In the genomic region with DNA sequence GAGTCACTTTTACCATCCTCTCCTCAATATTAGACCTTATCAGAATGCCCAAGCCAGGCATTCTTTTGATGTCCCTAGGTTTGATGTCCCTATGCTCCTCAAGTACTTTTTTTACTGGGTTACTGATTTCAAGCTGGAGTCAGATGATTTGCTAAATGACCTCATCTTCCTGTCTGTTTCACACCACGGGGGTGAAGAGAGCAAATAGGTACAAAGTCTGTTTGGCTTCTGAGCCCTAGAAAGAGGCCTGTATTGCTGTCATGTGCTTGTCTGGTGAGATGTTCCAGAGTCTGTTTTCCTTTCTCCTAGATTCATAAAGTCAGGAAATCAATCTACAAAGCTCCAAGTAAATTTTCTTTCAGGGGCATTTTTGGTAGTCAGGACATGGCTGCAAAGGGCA, we compare ENCODE assay signal across 16 cellular contexts. TPM values are rescaled to one million over a fixed set of nuclear protein-coding genes. Genes with fewer than 3 reads are reported as not detected.
DNase-seq lines count a peak whose midpoint lies in the region; ATAC-seq, FAIRE-seq and TF ChIP-seq lines count a peak whose summit lies in the region.
"Had no signal": no experiment of that assay in that cellular context is flagged by ENCODE, and none has a peak within 500 bp of the region (broad histone marks: within the 10 kb centered on the region; RNA-seq: fewer than 3 reads in every experiment).

No MANE protein-coding gene starts in this region.

- no peak overlapping the region for H3K4me2 ChIP-seq in OCI-LY3 (ENCODE audit: low read length)
- H3K4me2 ChIP-seq: BLaER1 had no signal

- H3K36me3 ChIP-seq in OCI-LY3 (replicated peaks; ENCODE audit: low read depth, low read length) (no peaks in the 10 kb centered on the region), pancreas (no peaks in the 10 kb centered on the region), H7 (replicated peaks; ENCODE audit: control insufficient read depth, insufficient read depth, low read length) (no peaks in the 10 kb centered on the region)
- H3K36me3 ChIP-seq: BLaER1 had no signal

- TF ChIP-seq CTCF in OCI-LY3 (IDR thresholded peaks at IDR 0.05; ENCODE audit: low read depth, low read length) (no peak), pancreas (IDR thresholded peaks at IDR 0.05) (no peak)

- H3K36me3 Mint-ChIP-seq in immature natural killer cell = no peaks in the 10 kb centered on the region
- H3K36me3 Mint-ChIP-seq in activated naive CD8-positive, alpha-beta T cell treated with anti-CD3 and anti-CD28 coated beads, Interleukin-2, amount 50 U/mL, for 24 hours (ENCODE audit: low read depth) = no peaks in the 10 kb centered on the region

- peaks cover 17 to 21% of the 10 kb centered on the region in 2 donors for H3K4me1 Mint-ChIP-seq in immature natural killer cell
- H3K4me1 Mint-ChIP-seq in activated naive CD8-positive, alpha-beta T cell treated with anti-CD3 and anti-CD28 coated beads, Interleukin-2, amount 50 U/mL, for 24 hours = no peaks in the 10 kb centered on the region

- no peaks in the 10 kb centered on the region for H3K79me2 ChIP-seq in OCI-LY3 (ENCODE audit: low read length)

- peak overlapping the region in 3 of 5 donors; percentile 1 to 52 (median 28) for H3K4me3 Mint-ChIP-seq in immature natural killer cell
- H3K4me3 Mint-ChIP-seq in activated naive CD8-positive, alpha-beta T cell treated with anti-CD3 and anti-CD28 coated beads, Interleukin-2, amount 50 U/mL, for 24 hours = no peak overlapping the region

- FAIRE-seq in pancreas (lab: Jason Lieb, UNC) = no peak
- FAIRE-seq: GM18507 had no signal

- H3K4me3 ChIP-seq in OCI-LY3 (ENCODE audit: low read length) = no peak overlapping the region
- H3K4me3 ChIP-seq in pancreas = no peak overlapping the region
- no peak overlapping the region for H3K4me3 ChIP-seq in H7 (ENCODE audit: insufficient read depth, low read depth, low read length)
- H3K4me3 ChIP-seq: BLaER1 had no signal

- ATAC-seq in GM18909 (IDR thresholded peaks at IDR 0.05; ENCODE audit: poor library complexity, unreplicated experiment) (peak; percentile 64), pancreas (peak in 3 of 4 donors; percentile 61 to 79 (median 76))
- ATAC-seq in activated naive CD8-positive, alpha-beta T cell treated with anti-CD3 and anti-CD28 coated beads, Interleukin-2, amount 50 U/mL, for 24 hours = no peak
- ATAC-seq: esophagus mucosa; Panc1; stimulated activated naive CD8-positive, alpha-beta T cell treated with anti-CD3 and anti-CD28 coated beads, Interleukin-15, Interleukin-2, amounts not matched to agents 100 U/mL and 50 U/mL, for 24 hours had no signal

- no peaks in the 10 kb centered on the region for H3K27me3 ChIP-seq in OCI-LY3 (ENCODE audit: low read depth, low read length)
- H3K27me3 ChIP-seq in pancreas = no peaks in the 10 kb centered on the region
- H3K27me3 ChIP-seq in H7 (ENCODE audit: control insufficient read depth, insufficient read depth, low read length) = no peaks in the 10 kb centered on the region
- H3K27me3 ChIP-seq: BLaER1 had no signal

- peak overlapping the region; percentile 43; the same call in 1 of the 2 replicates for H2AFZ ChIP-seq in OCI-LY3 (ENCODE audit: low read depth, low read length)

- peak overlapping the region in 5 of 6 donors; percentile 54 to 85 (median 62) for H3K27ac Mint-ChIP-seq in immature natural killer cell
- H3K27ac Mint-ChIP-seq in activated naive CD8-positive, alpha-beta T cell treated with anti-CD3 and anti-CD28 coated beads, Interleukin-2, amount 50 U/mL, for 24 hours = no peak overlapping the region

- no peaks in the 10 kb centered on the region for H3K9me3 ChIP-seq in OCI-LY3 (ENCODE audit: insufficient read depth, low read length)
- H3K9me3 ChIP-seq in pancreas = no peaks in the 10 kb centered on the region
- H3K9me3 ChIP-seq: BLaER1 had no signal

- intact Hi-C loops in pancreas (cut with DNase I) = no loop called here

- H4K20me1 ChIP-seq in OCI-LY3 (ENCODE audit: insufficient read depth, low read length) = no peaks in the 10 kb centered on the region
- H4K20me1 ChIP-seq: BLaER1 had no signal

- H3K27me3 Mint-ChIP-seq in immature natural killer cell (ENCODE audit: low read depth in 3 of 3) = peaks cover 0 to 1% (median 1%) of the 10 kb centered on the region in 3 donors
- peaks cover 5% of the 10 kb centered on the region for H3K27me3 Mint-ChIP-seq in activated naive CD8-positive, alpha-beta T cell treated with anti-CD3 and anti-CD28 coated beads, Interleukin-2, amount 50 U/mL, for 24 hours

- H3K4me1 ChIP-seq in OCI-LY3 (ENCODE audit: low read length) (peaks cover 16% of the 10 kb centered on the region), pancreas (peaks cover 0 to 5% (median 0%) of the 10 kb centered on the region in 3 donors)
- H3K4me1 ChIP-seq: BLaER1 had no signal

- H3K9me3 Mint-ChIP-seq in immature natural killer cell = no peaks in the 10 kb centered on the region
- H3K9me3 Mint-ChIP-seq in activated naive CD8-positive, alpha-beta T cell treated with anti-CD3 and anti-CD28 coated beads, Interleukin-2, amount 50 U/mL, for 24 hours = no peaks in the 10 kb centered on the region

- 0% methylated on average over 1 of the region's 1 CpG for WGBS in pancreas, 2 donors

- H3K9ac ChIP-seq in OCI-LY3 (ENCODE audit: low read length) = no peak overlapping the region
- H3K9ac ChIP-seq: BLaER1 had no signal

- peak; percentile 9 to 33 (median 28) for DNase-seq in immature natural killer cell
- no peak for DNase-seq in pancreas
- DNase-seq in NCI-H2227 treated with DMSO at 0.1 percent for 48 hours (lab: John Stamatoyannopoulos, UW) = no peak
- no peak for DNase-seq in H7
- no peak for DNase-seq in NCI-H82 (lab: John Stamatoyannopoulos, UW)
- no peak for DNase-seq in activated naive CD8-positive, alpha-beta T cell treated with anti-CD3 and anti-CD28 coated beads, Interleukin-2, amount 50 U/mL, for 24 hours
- DNase-seq: midbrain; stimulated activated CD4-positive, alpha-beta T cell treated with anti-CD3 and anti-CD28 coated beads, Interleukin-2, amount 100 ng/mL, for 48 hours; stimulated activated naive CD8-positive, alpha-beta T cell treated with anti-CD3 and anti-CD28 coated beads, Interleukin-15, Interleukin-2, amounts not matched to agents 100 U/mL and 50 U/mL, for 24 hours had no signal

- H3K27ac ChIP-seq in OCI-LY3 (ENCODE audit: low read length) = no peak overlapping the region
- H3K27ac ChIP-seq in pancreas = peak overlapping the region in 1 of 4 donors; percentile 18
- H3K27ac ChIP-seq: BLaER1 had no signal

RNA-seq across cellular contexts. Expression of a gene that starts 12.7 kb away (rescaled TPM):
- polyA plus RNA-seq in immature natural killer cell (10 to 100 TPM; 17.3 to 45.0 (median 20.0) TPM), pancreas (10 to 100 TPM; 12.0 to 28.4 TPM)
- total RNA-seq in pancreas = 10 to 100 TPM; 18.6 to 53.3 (median 29.6) TPM
- 2.7 and 3.7 TPM in 2 replicates for total RNA-seq in H7 (2014; rRNA removed; shearing (Covaris generic))
- total RNA-seq: T-helper 1 cell treated with Interleukin-12 subunit alpha and Interleukin-12 subunit beta and Interleukin-4 antibody, amounts not matched to agents 30 ng/mL and 1 ng/mL, for 36 hours had no signal

Comparison
In these comparisons a context has a peak if more than half of its experiments do, and no peak if none do; other contexts are left out.
1. DNase-seq: peak in immature natural killer cell (3 of 3); none in pancreas (0 of 6), NCI-H2227 treated with DMSO at 0.1 percent for 48 hours (single experiment), H7 (single experiment), NCI-H82 (single experiment) and activated naive CD8-positive, alpha-beta T cell treated with anti-CD3 and anti-CD28 coated beads, Interleukin-2, amount 50 U/mL, for 24 hours (single experiment).